In the genomic region with DNA sequence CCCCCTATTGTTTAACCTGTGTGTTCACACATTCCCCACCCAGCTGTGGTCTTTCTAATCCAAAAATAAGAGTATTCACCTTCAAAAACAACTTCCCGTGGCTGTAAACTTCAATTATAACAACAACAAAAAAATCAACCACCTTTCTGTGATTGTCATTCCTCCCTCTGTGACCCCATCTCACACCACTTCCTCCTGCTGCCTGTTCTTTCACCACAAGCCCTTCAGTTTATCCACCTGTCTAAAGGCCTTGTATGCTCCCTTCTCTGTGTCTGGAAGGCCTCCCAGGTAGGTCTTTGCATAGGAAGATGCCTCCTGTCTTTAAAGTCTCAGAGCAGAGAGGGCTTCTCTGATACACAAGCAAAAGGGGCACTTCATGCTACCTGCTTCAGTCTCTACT, we compare ENCODE assay signal across 29 cellular contexts.
"Had no signal": no experiment of that assay in that cellular context is flagged by ENCODE, and none has a peak within 500 bp of the region (broad histone marks: within the 10 kb centered on the region; RNA-seq: fewer than 3 reads in every experiment).

No MANE protein-coding gene starts in this region.

- H3K36me3 ChIP-seq: neural progenitor cell, ovary, right lobe of liver, sigmoid colon, suprapubic skin, tibial artery, transverse colon, upper lobe of right lung, uterus had no signal

- H3K27me3 ChIP-seq: neural progenitor cell, ovary, right lobe of liver, suprapubic skin, testis, tibial artery, transverse colon, upper lobe of right lung, uterus had no signal

- H3K4me3 Mint-ChIP-seq: natural killer cell; nephron; neural progenitor cell; stimulated activated memory B cell treated with anti-CD40 and anti-IgM and Interleukin-4, amounts not matched to agents 10 μg/mL and 1 μg/mL and 100 μg/mL, for 72 hours; stimulated activated naive CD8-positive, alpha-beta T cell treated with anti-CD3 and anti-CD28 coated beads, Interleukin-15, amount 100 ng/mL, for 72 hours; type B pancreatic cell had no signal

- ATAC-seq: natural killer cell; psoas muscle; right cardiac atrium; right lobe of liver; stimulated activated memory B cell treated with anti-CD40 and anti-IgM and Interleukin-4, amounts not matched to agents 10 μg/mL and 1 μg/mL and 100 μg/mL, for 72 hours; stimulated activated naive CD8-positive, alpha-beta T cell treated with anti-CD3 and anti-CD28 coated beads, Interleukin-15, amount 100 ng/mL, for 72 hours; stimulated activated naive CD8-positive, alpha-beta T cell treated with anti-CD3 and anti-CD28 coated beads, Interleukin-15, Interleukin-2, amounts not matched to agents 100 U/mL and 50 U/mL, for 24 hours; upper lobe of right lung had no signal

- H3K4me1 Mint-ChIP-seq: natural killer cell; nephron; stimulated activated memory B cell treated with anti-CD40 and anti-IgM and Interleukin-4, amounts not matched to agents 10 μg/mL and 1 μg/mL and 100 μg/mL, for 72 hours; stimulated activated naive CD8-positive, alpha-beta T cell treated with anti-CD3 and anti-CD28 coated beads, Interleukin-15, amount 100 ng/mL, for 72 hours had no signal

- H3K27me3 Mint-ChIP-seq: stimulated activated memory B cell treated with anti-CD40 and anti-IgM and Interleukin-4, amounts not matched to agents 10 μg/mL and 1 μg/mL and 100 μg/mL, for 72 hours; stimulated activated naive CD8-positive, alpha-beta T cell treated with anti-CD3 and anti-CD28 coated beads, Interleukin-15, amount 100 ng/mL, for 72 hours had no signal

- H3K9me3 ChIP-seq: ovary, psoas muscle, right lobe of liver, sigmoid colon, suprapubic skin, testis, tibial artery, transverse colon, upper lobe of right lung, uterus had no signal

- H2AFZ ChIP-seq: neural progenitor cell, parathyroid adenoma had no signal

- H3K79me2 ChIP-seq: parathyroid adenoma had no signal

- H3K27ac Mint-ChIP-seq: natural killer cell; nephron; neural progenitor cell; progenitor cell of endocrine pancreas; stimulated activated memory B cell treated with anti-CD40 and anti-IgM and Interleukin-4, amounts not matched to agents 10 μg/mL and 1 μg/mL and 100 μg/mL, for 72 hours; stimulated activated naive CD8-positive, alpha-beta T cell treated with anti-CD3 and anti-CD28 coated beads, Interleukin-15, amount 100 ng/mL, for 72 hours; type B pancreatic cell had no signal

- H3K27ac ChIP-seq: neural progenitor cell, ovary, parathyroid adenoma, psoas muscle, right lobe of liver, sigmoid colon, suprapubic skin, testis, tibial artery, transverse colon, upper lobe of right lung, uterus had no signal

- H3K4me3 ChIP-seq: neural progenitor cell, ovary, psoas muscle, right lobe of liver, sigmoid colon, suprapubic skin, testis, tibial artery, transverse colon, upper lobe of right lung, uterus had no signal

- H3K4me2 ChIP-seq: neural progenitor cell had no signal

- H3K9me3 Mint-ChIP-seq: neural progenitor cell; stimulated activated naive CD8-positive, alpha-beta T cell treated with anti-CD3 and anti-CD28 coated beads, Interleukin-15, amount 100 ng/mL, for 72 hours; type B pancreatic cell had no signal

- DNase-seq: natural killer cell; occipital lobe; ovary; posterior cingulate gyrus; psoas muscle; right cardiac atrium; right lobe of liver; sigmoid colon; small intestine; stimulated activated CD4-positive, alpha-beta T cell treated with anti-CD3 and anti-CD28 coated beads, Interleukin-15, amount 100 ng/mL, for 24 hours; stimulated activated CD4-positive, alpha-beta T cell treated with anti-CD3 and anti-CD28 coated beads, Interleukin-2, amount 100 ng/mL, for 24 hours; stimulated activated CD4-positive, alpha-beta T cell treated with anti-CD3 and anti-CD28 coated beads, Interleukin-2, amount 100 ng/mL, for 48 hours; stimulated activated CD4-positive, alpha-beta T cell treated with anti-CD3 and anti-CD28 coated beads, Interleukin-4, amount 100 ng/mL, for 24 hours; stimulated activated naive CD4-positive, alpha-beta T cell; stimulated activated naive CD8-positive, alpha-beta T cell treated with anti-CD3 and anti-CD28 coated beads, Interleukin-15, amount 100 ng/mL, for 72 hours; stimulated activated naive CD8-positive, alpha-beta T cell treated with anti-CD3 and anti-CD28 coated beads, Interleukin-15, Interleukin-2, amounts not matched to agents 100 U/mL and 50 U/mL, for 24 hours; substantia nigra; testis; tibial artery; transverse colon; upper lobe of right lung; uterus had no signal

- H3K9ac ChIP-seq: neural progenitor cell, parathyroid adenoma had no signal

- H3K36me3 Mint-ChIP-seq: natural killer cell; neural progenitor cell; stimulated activated memory B cell treated with anti-CD40 and anti-IgM and Interleukin-4, amounts not matched to agents 10 μg/mL and 1 μg/mL and 100 μg/mL, for 72 hours; type B pancreatic cell had no signal

- H3K4me1 ChIP-seq: parathyroid adenoma, psoas muscle, right lobe of liver, sigmoid colon, suprapubic skin, testis, tibial artery, transverse colon, upper lobe of right lung, uterus had no signal
